ENCODE assay signal across 9 cellular contexts in the genomic region with DNA sequence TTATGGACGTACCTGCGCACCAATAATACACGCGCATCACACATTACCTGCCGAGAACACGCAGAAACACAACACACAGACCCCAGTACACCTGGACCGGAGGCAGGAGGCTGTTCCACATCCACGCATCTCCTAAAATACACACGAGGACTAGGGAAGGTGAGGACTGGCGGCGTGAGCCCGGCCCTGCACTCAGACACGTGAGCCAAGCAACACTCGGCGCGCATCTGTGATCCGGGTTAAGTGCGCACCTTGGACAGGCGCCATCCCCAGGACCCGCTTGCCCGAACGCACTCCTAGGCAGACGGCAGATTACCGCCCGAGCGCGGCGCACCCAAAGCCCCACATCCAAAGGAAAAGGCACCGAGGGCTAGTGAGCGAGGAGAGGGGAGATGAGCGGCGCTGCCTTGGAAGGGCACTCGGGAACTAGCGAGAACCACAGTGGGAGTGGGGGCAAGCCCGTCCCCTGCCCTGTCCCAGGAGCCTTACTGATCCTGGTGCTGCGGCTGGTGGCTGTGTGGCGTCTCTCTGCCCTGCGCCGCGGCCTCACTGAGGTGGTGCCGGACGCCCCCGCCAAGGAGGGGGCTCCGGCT. TPM values are rescaled to one million over a fixed set of nuclear protein-coding genes. Genes with fewer than 3 reads are reported as not detected.
DNase-seq lines count a peak whose midpoint lies in the region; ATAC-seq and TF ChIP-seq lines count a peak whose summit lies in the region.
"Had no signal": no experiment of that assay in that cellular context is flagged by ENCODE, and none has a peak within 500 bp of the region (broad histone marks: within the 10 kb centered on the region; RNA-seq: fewer than 3 reads in every experiment).

No MANE protein-coding gene starts in this region.

- peak overlapping the region; percentile 64 for H3K9ac ChIP-seq in neural cell (ENCODE audit: low read length)

- H3K27me3 ChIP-seq in neural cell (ENCODE audit: insufficient read depth, low read depth, low read length) = peaks cover 32% of the 10 kb centered on the region

- H3F3A ChIP-seq in neural cell (ENCODE audit: insufficient read depth, low read length, poor library complexity, severe bottlenecking) = no peaks in the 10 kb centered on the region

- no peaks in the 10 kb centered on the region for H4K20me1 ChIP-seq in neural cell (ENCODE audit: insufficient read depth)

- TF ChIP-seq RAD21 in Ishikawa (IDR thresholded peaks at IDR 0.05; ENCODE audit: low read depth) (no peak), neural cell (conservative IDR thresholded peaks at IDR 0.05) (no peak)

- H3K79me2 ChIP-seq in neural cell (replicated peaks; ENCODE audit: insufficient read depth, low read length) = no peaks in the 10 kb centered on the region

- DNase-seq in activated CD8-positive, alpha-beta memory T cell treated with anti-CD3 and anti-CD28 coated beads for 24 hours = peak; percentile 75
- DNase-seq in fibroblast of the aortic adventitia (ENCODE audit: low read depth) = no peak
- no peak for DNase-seq in epidermal melanocyte (ENCODE audit: insufficient read length, low spot score)

- TF ChIP-seq CTCF in C4-2B (conservative IDR thresholded peaks at IDR 0.05) (no peak), fibroblast of the aortic adventitia (IDR thresholded peaks at IDR 0.05; ENCODE audit: insufficient read depth, low read length) (no peak), neural cell (IDR thresholded peaks at IDR 0.05; ENCODE audit: poor library complexity, severe bottlenecking) (no peak)

- peak overlapping the region; percentile 80 for H2AFZ ChIP-seq in neural cell (ENCODE audit: low read depth, low read length)

- no peaks in the 10 kb centered on the region for H3K9me2 ChIP-seq in neural cell (ENCODE audit: insufficient read depth, low read length)

- H3K27ac ChIP-seq in C4-2B (peak overlapping the region; percentile 73), neural cell (ENCODE audit: low read length) (peak overlapping the region; percentile 38)

- ATAC-seq in GM19324 (IDR thresholded peaks at IDR 0.05; ENCODE audit: low FRiP score, unreplicated experiment) = peak; percentile 33
- ATAC-seq in HG03159 (IDR thresholded peaks at IDR 0.05; ENCODE audit: unreplicated experiment) = no peak

- H3K36me3 ChIP-seq in neural cell (ENCODE audit: insufficient read depth, low read length) = no peaks in the 10 kb centered on the region

- peak overlapping the region; percentile 11 for H3K4me2 ChIP-seq in neural cell (ENCODE audit: low read length)

- H3K4me3 ChIP-seq in fibroblast of the aortic adventitia (ENCODE audit: low read depth, low read length) (peak overlapping the region; percentile 62), neural cell (ENCODE audit: low read length) (peak overlapping the region; percentile 72)

- no peak for TF ChIP-seq EP300 in Ishikawa (IDR thresholded peaks at IDR 0.05; ENCODE audit: borderline replicate concordance)
- no peak for TF ChIP-seq EP300 in neural cell (conservative IDR thresholded peaks at IDR 0.05; ENCODE audit: poor library complexity, severe bottlenecking)

- H3K9me3 ChIP-seq in neural cell (ENCODE audit: low read length) = peaks cover 6% of the 10 kb centered on the region

TF ChIP-seq in Ishikawa, 13 proteins besides CTCF, POLR2A, EP300 and RAD21 (continues in another document):
- TF ChIP-seq, protein P1, sequence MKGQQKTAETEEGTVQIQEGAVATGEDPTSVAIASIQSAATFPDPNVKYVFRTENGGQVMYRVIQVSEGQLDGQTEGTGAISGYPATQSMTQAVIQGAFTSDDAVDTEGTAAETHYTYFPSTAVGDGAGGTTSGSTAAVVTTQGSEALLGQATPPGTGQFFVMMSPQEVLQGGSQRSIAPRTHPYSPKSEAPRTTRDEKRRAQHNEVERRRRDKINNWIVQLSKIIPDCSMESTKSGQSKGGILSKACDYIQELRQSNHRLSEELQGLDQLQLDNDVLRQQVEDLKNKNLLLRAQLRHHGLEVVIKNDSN (IDR thresholded peaks at IDR 0.05) = peak; percentile 67
- TF ChIP-seq EGR1 (IDR thresholded peaks at IDR 0.05) (peak; percentile 78), FOXM1 (IDR thresholded peaks at IDR 0.05; ENCODE audit: borderline replicate concordance, low read depth) (no peak), TCF12 (IDR thresholded peaks at IDR 0.05; ENCODE audit: low read depth) (no peak), YY1 (IDR thresholded peaks at IDR 0.05; ENCODE audit: low read depth) (no peak)
- TF ChIP-seq, protein P2, sequence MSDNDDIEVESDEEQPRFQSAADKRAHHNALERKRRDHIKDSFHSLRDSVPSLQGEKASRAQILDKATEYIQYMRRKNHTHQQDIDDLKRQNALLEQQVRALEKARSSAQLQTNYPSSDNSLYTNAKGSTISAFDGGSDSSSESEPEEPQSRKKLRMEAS (IDR thresholded peaks at IDR 0.05) = peak; percentile 79

TF ChIP-seq in neural cell, 6 proteins besides CTCF, POLR2A, EP300 and RAD21:
- TF ChIP-seq SMC3 (conservative IDR thresholded peaks at IDR 0.05; ENCODE audit: poor library complexity) (no peak), EZH2 (IDR thresholded peaks at IDR 0.05; ENCODE audit: borderline replicate concordance, insufficient read depth, low read length, poor library complexity, severe bottlenecking) (no peak), MXI1 (conservative IDR thresholded peaks at IDR 0.05; ENCODE audit: poor library complexity, severe bottlenecking) (peak; percentile 68), POLR2AphosphoS5 (IDR thresholded peaks at IDR 0.05) (peak; percentile 40), TAF1 (IDR thresholded peaks at IDR 0.05; ENCODE audit: low read depth) (no peak)
- TF ChIP-seq, protein P3, sequence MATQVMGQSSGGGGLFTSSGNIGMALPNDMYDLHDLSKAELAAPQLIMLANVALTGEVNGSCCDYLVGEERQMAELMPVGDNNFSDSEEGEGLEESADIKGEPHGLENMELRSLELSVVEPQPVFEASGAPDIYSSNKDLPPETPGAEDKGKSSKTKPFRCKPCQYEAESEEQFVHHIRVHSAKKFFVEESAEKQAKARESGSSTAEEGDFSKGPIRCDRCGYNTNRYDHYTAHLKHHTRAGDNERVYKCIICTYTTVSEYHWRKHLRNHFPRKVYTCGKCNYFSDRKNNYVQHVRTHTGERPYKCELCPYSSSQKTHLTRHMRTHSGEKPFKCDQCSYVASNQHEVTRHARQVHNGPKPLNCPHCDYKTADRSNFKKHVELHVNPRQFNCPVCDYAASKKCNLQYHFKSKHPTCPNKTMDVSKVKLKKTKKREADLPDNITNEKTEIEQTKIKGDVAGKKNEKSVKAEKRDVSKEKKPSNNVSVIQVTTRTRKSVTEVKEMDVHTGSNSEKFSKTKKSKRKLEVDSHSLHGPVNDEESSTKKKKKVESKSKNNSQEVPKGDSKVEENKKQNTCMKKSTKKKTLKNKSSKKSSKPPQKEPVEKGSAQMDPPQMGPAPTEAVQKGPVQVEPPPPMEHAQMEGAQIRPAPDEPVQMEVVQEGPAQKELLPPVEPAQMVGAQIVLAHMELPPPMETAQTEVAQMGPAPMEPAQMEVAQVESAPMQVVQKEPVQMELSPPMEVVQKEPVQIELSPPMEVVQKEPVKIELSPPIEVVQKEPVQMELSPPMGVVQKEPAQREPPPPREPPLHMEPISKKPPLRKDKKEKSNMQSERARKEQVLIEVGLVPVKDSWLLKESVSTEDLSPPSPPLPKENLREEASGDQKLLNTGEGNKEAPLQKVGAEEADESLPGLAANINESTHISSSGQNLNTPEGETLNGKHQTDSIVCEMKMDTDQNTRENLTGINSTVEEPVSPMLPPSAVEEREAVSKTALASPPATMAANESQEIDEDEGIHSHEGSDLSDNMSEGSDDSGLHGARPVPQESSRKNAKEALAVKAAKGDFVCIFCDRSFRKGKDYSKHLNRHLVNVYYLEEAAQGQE (IDR thresholded peaks at IDR 0.05; ENCODE audit: borderline replicate concordance) = peak; percentile 14

RNA-seq across cellular contexts. Expression of a gene that starts 0.4 kb away (rescaled TPM):
- 0.36 TPM in 1 of 2 replicates, not detected in the other for total RNA-seq in fibroblast of the aortic adventitia (ENCODE audit: low replicate concordance)
- polyA plus RNA-seq in neural cell = 7.4 and 10.5 TPM in 2 replicates
- 4.9 and 7.9 TPM in 2 replicates for polyA minus RNA-seq in neural cell
- total RNA-seq: HT1080 had no signal

RNA-seq across cellular contexts. Expression of a gene that starts 19.2 kb away (rescaled TPM):
- total RNA-seq in fibroblast of the aortic adventitia (ENCODE audit: low replicate concordance) = 2.3 and 3.0 TPM in 2 replicates
- 1.8 and 2.1 TPM in 2 replicates for polyA plus RNA-seq in neural cell
- 3.2 and 4.3 TPM in 2 replicates for polyA minus RNA-seq in neural cell

RNA-seq across cellular contexts. Expression of a gene that starts 33.1 kb away (rescaled TPM):
- not detected in 2 replicates for total RNA-seq in fibroblast of the aortic adventitia (ENCODE audit: low replicate concordance)
- polyA plus RNA-seq in neural cell = not detected in 2 replicates
- not detected in 2 replicates for polyA minus RNA-seq in neural cell
- total RNA-seq: HT1080 had no signal

RNA-seq across cellular contexts. Expression of a gene that starts 34.1 kb away (rescaled TPM):
- 7.1 and 19.2 TPM in 2 replicates for total RNA-seq in fibroblast of the aortic adventitia (ENCODE audit: low replicate concordance)
- polyA plus RNA-seq in neural cell = 2.4 and 3.2 TPM in 2 replicates
- polyA minus RNA-seq in neural cell = 3.2 and 7.6 TPM in 2 replicates

RNA-seq across cellular contexts. Expression of a gene that starts 38.3 kb away (rescaled TPM):
- total RNA-seq in fibroblast of the aortic adventitia (ENCODE audit: low replicate concordance) = 1.6 and 15.9 TPM in 2 replicates
- 2.5 and 4.4 TPM in 2 replicates for polyA plus RNA-seq in neural cell
- 4.3 and 4.4 TPM in 2 replicates for polyA minus RNA-seq in neural cell
